In the genomic region with DNA sequence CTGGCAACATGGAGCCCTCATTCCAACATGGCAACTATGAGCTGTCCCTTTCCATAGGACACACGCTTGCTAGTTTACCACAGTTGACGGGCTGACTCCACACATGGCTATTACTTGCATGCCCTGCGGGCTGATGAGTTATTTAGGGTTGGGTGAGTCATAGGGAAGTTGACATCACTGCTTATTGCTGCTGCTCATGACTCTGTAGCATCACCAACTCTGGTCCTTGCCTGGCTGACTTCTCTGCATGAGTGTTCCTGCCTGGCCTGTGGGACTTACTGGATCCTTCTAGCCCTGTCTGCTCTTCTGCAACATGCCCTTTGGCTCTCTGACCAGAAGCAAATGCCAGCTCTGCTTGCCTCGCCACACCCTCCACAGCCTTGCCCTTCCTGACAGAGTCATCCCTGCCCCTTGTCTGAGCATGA, we compare ENCODE assay signal across 8 cellular contexts.
A peak's percentile ranks its signal among the peaks of the same experiment; 100 is the strongest.
DNase-seq lines count a peak whose midpoint lies in the region; ATAC-seq and TF ChIP-seq lines count a peak whose summit lies in the region.

No MANE protein-coding gene starts in this region.

- peak; percentile 18 for DNase-seq in NK-92 treated with Interleukin-12 subunit alpha and Interleukin-12 subunit beta, amount 100 ng/mL, for 24 hours (lab: John Stamatoyannopoulos, UW)
- DNase-seq in NK-92 (lab: John Stamatoyannopoulos, UW; ENCODE audit: unreplicated experiment) (no peak), NB4 (ENCODE audit: low read depth) (peak; percentile 70), chondrocyte (ENCODE audit: low spot score) (no peak), omental fat pad (ENCODE audit: low spot score) (no peak), NCI-H2196 (lab: John Stamatoyannopoulos, UW; ENCODE audit: unreplicated experiment) (no peak), SHP77 treated with DMSO at 0.1 percent for 48 hours (lab: John Stamatoyannopoulos, UW) (no peak)

- TF ChIP-seq POLR2A in NB4 (IDR thresholded peaks at IDR 0.05; ENCODE audit: extremely low read depth, insufficient read length) = no peak

- H3K9me3 Mint-ChIP-seq in chondrocyte (ENCODE audit: low read depth) = peaks cover 3% of the 10 kb centered on the region

- H3K27ac Mint-ChIP-seq in chondrocyte (ENCODE audit: unreplicated experiment) = peak overlapping the region; percentile 95

- ATAC-seq in HG02571 (IDR thresholded peaks at IDR 0.05; ENCODE audit: unreplicated experiment) = peak; percentile 96
- peak; percentile 85 for ATAC-seq in omental fat pad (ENCODE audit: low FRiP score)

- H3K36me3 Mint-ChIP-seq in chondrocyte (ENCODE audit: low read depth) = peaks cover 24% of the 10 kb centered on the region

- no peak overlapping the region for H3K4me3 Mint-ChIP-seq in chondrocyte (ENCODE audit: unreplicated experiment)

- TF ChIP-seq CTCF in NB4 (IDR thresholded peaks at IDR 0.05; ENCODE audit: low read depth, low read length) (no peak), chondrocyte (IDR thresholded peaks at IDR 0.05) (no peak), omental fat pad (IDR thresholded peaks at IDR 0.05) (no peak)

- H3K4me3 ChIP-seq in NB4 (ENCODE audit: low read depth, low read length) = no peak overlapping the region

- peaks cover 9% of the 10 kb centered on the region for H3K4me1 Mint-ChIP-seq in chondrocyte (ENCODE audit: low read depth)

- H3K27me3 Mint-ChIP-seq in chondrocyte (ENCODE audit: low read depth) = no peaks in the 10 kb centered on the region

Comparison
In these comparisons a context has a peak if more than half of its experiments do, and no peak if none do; other contexts are left out.
1. DNase-seq: peak in NK-92 treated with Interleukin-12 subunit alpha and Interleukin-12 subunit beta, amount 100 ng/mL, for 24 hours (single experiment) and NB4 (single experiment); none in NK-92 (single experiment), chondrocyte (single experiment), omental fat pad (single experiment), NCI-H2196 (single experiment) and SHP77 treated with DMSO at 0.1 percent for 48 hours (single experiment).